In genomic region chr20:41436679-41437078, GRCh38 we compare ENCODE assay signal across 13 cellular contexts.
DNase-seq lines count a peak whose midpoint lies in the region; ATAC-seq, FAIRE-seq and TF ChIP-seq lines count a peak whose summit lies in the region.
"Had no signal": no experiment of that assay in that cellular context is flagged by ENCODE, and none has a peak within 500 bp of the region (broad histone marks: within the 10 kb centered on the region; RNA-seq: fewer than 3 reads in every experiment).

No MANE protein-coding gene starts in this region.

- H3K27me3 ChIP-seq in adipocyte (replicated peaks; ENCODE audit: control insufficient read depth, insufficient read depth, low read length) (no peaks in the 10 kb centered on the region), MG63 (no peaks in the 10 kb centered on the region)

- H3K4me1 ChIP-seq in adipocyte (ENCODE audit: control insufficient read depth, insufficient read depth, low read length): peaks cover 4% of the 10 kb centered on the region

- H3K4me3 Mint-ChIP-seq in activated CD4-positive, alpha-beta memory T cell treated with anti-CD3 and anti-CD28 coated beads, Interleukin-2, amount 10 ng/mL, durations not matched to agents 7 days and 5 days: no peak overlapping the region
- H3K4me3 Mint-ChIP-seq in activated CD4-positive, alpha-beta memory T cell treated with anti-CD3 and anti-CD28 coated beads for 36 hours: no peak overlapping the region
- peak overlapping the region in 8 of 10 donors; percentile 1 to 46 (median 18) for H3K4me3 Mint-ChIP-seq in naive thymus-derived CD8-positive, alpha-beta T cell
- H3K4me3 Mint-ChIP-seq: dendritic cell treated with granulocyte-macrophage colony-stimulating factor and Interleukin-4, amounts not matched to agents 40 ng/mL and 50 ng/mL, for 4 days had no signal

- intact Hi-C loops in activated CD4-positive, alpha-beta memory T cell treated with anti-CD3 and anti-CD28 coated beads for 36 hours (cut with micrococcal nuclease): loop anchor here (10.0 kb wide), 1 partner anchor 302 kb away; the partner anchor contains the start of gene PLCG1

- no peaks in the 10 kb centered on the region for H3K9me3 Mint-ChIP-seq in activated CD4-positive, alpha-beta memory T cell treated with anti-CD3 and anti-CD28 coated beads, Interleukin-2, amount 10 ng/mL, durations not matched to agents 7 days and 5 days
- H3K9me3 Mint-ChIP-seq in activated CD4-positive, alpha-beta memory T cell treated with anti-CD3 and anti-CD28 coated beads for 36 hours: no peaks in the 10 kb centered on the region
- H3K9me3 Mint-ChIP-seq in naive thymus-derived CD8-positive, alpha-beta T cell: peaks cover 0 to 2% (median 0%) of the 10 kb centered on the region in 9 donors
- H3K9me3 Mint-ChIP-seq: dendritic cell treated with granulocyte-macrophage colony-stimulating factor and Interleukin-4, amounts not matched to agents 40 ng/mL and 50 ng/mL, for 4 days had no signal

- peaks cover 64% of the 10 kb centered on the region for H3K36me3 ChIP-seq in adipocyte (ENCODE audit: control insufficient read depth, insufficient read depth, low read length, severe bottlenecking)
- peaks cover 10% of the 10 kb centered on the region for H3K36me3 ChIP-seq in MG63

- H3K36me3 Mint-ChIP-seq in activated CD4-positive, alpha-beta memory T cell treated with anti-CD3 and anti-CD28 coated beads, Interleukin-2, amount 10 ng/mL, durations not matched to agents 7 days and 5 days (ENCODE audit: low read depth): peaks cover 58% of the 10 kb centered on the region
- peaks cover 51% of the 10 kb centered on the region for H3K36me3 Mint-ChIP-seq in activated CD4-positive, alpha-beta memory T cell treated with anti-CD3 and anti-CD28 coated beads for 36 hours
- H3K36me3 Mint-ChIP-seq in naive thymus-derived CD8-positive, alpha-beta T cell: peaks cover 19 to 78% (median 55%) of the 10 kb centered on the region in 3 donors

- H3K27me3 Mint-ChIP-seq in activated CD4-positive, alpha-beta memory T cell treated with anti-CD3 and anti-CD28 coated beads, Interleukin-2, amount 10 ng/mL, durations not matched to agents 7 days and 5 days: no peaks in the 10 kb centered on the region
- H3K27me3 Mint-ChIP-seq in activated CD4-positive, alpha-beta memory T cell treated with anti-CD3 and anti-CD28 coated beads for 36 hours: no peaks in the 10 kb centered on the region
- H3K27me3 Mint-ChIP-seq in naive thymus-derived CD8-positive, alpha-beta T cell: no peaks in the 10 kb centered on the region
- H3K27me3 Mint-ChIP-seq: dendritic cell treated with granulocyte-macrophage colony-stimulating factor and Interleukin-4, amounts not matched to agents 40 ng/mL and 50 ng/mL, for 4 days had no signal

- no peak for TF ChIP-seq POLR2A in NB4 (IDR thresholded peaks at IDR 0.05; ENCODE audit: extremely low read depth, insufficient read length)
- no peak for TF ChIP-seq POLR2A in GM12891 (IDR thresholded peaks at IDR 0.05; ENCODE audit: low read depth, low read length)

- H3K4me1 Mint-ChIP-seq in activated CD4-positive, alpha-beta memory T cell treated with anti-CD3 and anti-CD28 coated beads, Interleukin-2, amount 10 ng/mL, durations not matched to agents 7 days and 5 days: peaks cover 34% of the 10 kb centered on the region
- H3K4me1 Mint-ChIP-seq in activated CD4-positive, alpha-beta memory T cell treated with anti-CD3 and anti-CD28 coated beads for 36 hours (ENCODE audit: low read depth): peaks cover 40% of the 10 kb centered on the region
- peaks cover 14 to 55% (median 47%) of the 10 kb centered on the region in 4 donors for H3K4me1 Mint-ChIP-seq in naive thymus-derived CD8-positive, alpha-beta T cell

- no peak for FAIRE-seq in GM12891 (lab: Jason Lieb, UNC)
- FAIRE-seq: G401.6, urothelium cell line had no signal

- H3K9ac ChIP-seq in adipocyte (ENCODE audit: low read length): no peak overlapping the region

- no peak for DNase-seq in activated CD4-positive, alpha-beta memory T cell treated with anti-CD3 and anti-CD28 coated beads, Interleukin-2, amount 10 ng/mL, durations not matched to agents 7 days and 5 days
- DNase-seq in activated CD4-positive, alpha-beta memory T cell treated with anti-CD3 and anti-CD28 coated beads for 36 hours: no peak
- DNase-seq in NB4 (ENCODE audit: low read depth) (peak; percentile 79), adipocyte (ENCODE audit: low read depth) (peak; percentile 63), GM12891 (ENCODE audit: insufficient read length, low spot score) (no peak), MG63 (no peak), NCI-H146 (lab: John Stamatoyannopoulos, UW) (no peak)
- DNase-seq in naive thymus-derived CD8-positive, alpha-beta T cell: peak in 2 of 10 donors; percentile 26 to 34
- DNase-seq: activated CD8-positive, alpha-beta memory T cell treated with anti-CD3 and anti-CD28 coated beads, Interleukin-2, amount 50 U/mL, for 4 hours; head of caudate nucleus had no signal

- H3K27ac Mint-ChIP-seq in activated CD4-positive, alpha-beta memory T cell treated with anti-CD3 and anti-CD28 coated beads, Interleukin-2, amount 10 ng/mL, durations not matched to agents 7 days and 5 days: peak overlapping the region; percentile 28
- no peak overlapping the region for H3K27ac Mint-ChIP-seq in activated CD4-positive, alpha-beta memory T cell treated with anti-CD3 and anti-CD28 coated beads for 36 hours
- peak overlapping the region in 8 of 10 donors; percentile 1 to 87 (median 44) for H3K27ac Mint-ChIP-seq in naive thymus-derived CD8-positive, alpha-beta T cell
- H3K27ac Mint-ChIP-seq: dendritic cell treated with granulocyte-macrophage colony-stimulating factor and Interleukin-4, amounts not matched to agents 40 ng/mL and 50 ng/mL, for 4 days had no signal

- no peak for TF ChIP-seq CTCF in NB4 (IDR thresholded peaks at IDR 0.05; ENCODE audit: low read depth, low read length)

- H3K9me3 ChIP-seq in adipocyte (ENCODE audit: control insufficient read depth, low read length) (no peaks in the 10 kb centered on the region), MG63 (no peaks in the 10 kb centered on the region)

- POLR2A ChIA-PET in activated CD4-positive, alpha-beta memory T cell treated with anti-CD3 and anti-CD28 coated beads, Interleukin-2, amount 10 ng/mL, durations not matched to agents 7 days and 5 days (lab: Charles Lee): no interaction called here
- POLR2A ChIA-PET in activated CD4-positive, alpha-beta memory T cell treated with anti-CD3 and anti-CD28 coated beads for 36 hours (lab: Charles Lee): no interaction called here
- POLR2A ChIA-PET in naive thymus-derived CD8-positive, alpha-beta T cell (lab: Charles Lee): no interaction called here

- H3K4me3 ChIP-seq in NB4 (ENCODE audit: low read depth, low read length) (no peak overlapping the region), adipocyte (ENCODE audit: low read length) (no peak overlapping the region), MG63 (no peak overlapping the region)

- CTCF ChIA-PET in activated CD4-positive, alpha-beta memory T cell treated with anti-CD3 and anti-CD28 coated beads, Interleukin-2, amount 10 ng/mL, durations not matched to agents 7 days and 5 days (lab: Charles Lee): no interaction called here
- CTCF ChIA-PET in activated CD4-positive, alpha-beta memory T cell treated with anti-CD3 and anti-CD28 coated beads for 36 hours (lab: Charles Lee): no interaction called here

- peak in 1 of 2 donors; percentile 69 for ATAC-seq in naive thymus-derived CD8-positive, alpha-beta T cell

TF ChIP-seq in GM12891, 5 proteins besides CTCF, POLR2A, EP300 and RAD21:
- no peak for TF ChIP-seq TAF1 (IDR thresholded peaks at IDR 0.05; ENCODE audit: low read depth, low read length)
- TF ChIP-seq SPI1 (IDR thresholded peaks at IDR 0.05; ENCODE audit: low read depth, low read length): no peak
- no peak for TF ChIP-seq POLR2AphosphoS5 (IDR thresholded peaks at IDR 0.05; ENCODE audit: low read depth, low read length)
- no peak for TF ChIP-seq POU2F2 (IDR thresholded peaks at IDR 0.05; ENCODE audit: low read depth, low read length)
- TF ChIP-seq PAX5 (IDR thresholded peaks at IDR 0.05; ENCODE audit: insufficient read depth, low read length, severe bottlenecking): no peak

Comparison
In these comparisons a context has a peak if more than half of its experiments do, and no peak if none do; other contexts are left out.
1. DNase-seq: peak in NB4 (single experiment) and adipocyte (single experiment); none in activated CD4-positive, alpha-beta memory T cell treated with anti-CD3 and anti-CD28 coated beads, Interleukin-2, amount 10 ng/mL, durations not matched to agents 7 days and 5 days (single experiment), activated CD4-positive, alpha-beta memory T cell treated with anti-CD3 and anti-CD28 coated beads for 36 hours (single experiment), GM12891 (single experiment), MG63 (single experiment) and NCI-H146 (single experiment).
2. H3K4me3 Mint-ChIP-seq: peak in naive thymus-derived CD8-positive, alpha-beta T cell (8 of 10); none in activated CD4-positive, alpha-beta memory T cell treated with anti-CD3 and anti-CD28 coated beads, Interleukin-2, amount 10 ng/mL, durations not matched to agents 7 days and 5 days (single experiment) and activated CD4-positive, alpha-beta memory T cell treated with anti-CD3 and anti-CD28 coated beads for 36 hours (single experiment).